Comparison of ENCODE assay signal across 34 cellular contexts in the genomic region with DNA sequence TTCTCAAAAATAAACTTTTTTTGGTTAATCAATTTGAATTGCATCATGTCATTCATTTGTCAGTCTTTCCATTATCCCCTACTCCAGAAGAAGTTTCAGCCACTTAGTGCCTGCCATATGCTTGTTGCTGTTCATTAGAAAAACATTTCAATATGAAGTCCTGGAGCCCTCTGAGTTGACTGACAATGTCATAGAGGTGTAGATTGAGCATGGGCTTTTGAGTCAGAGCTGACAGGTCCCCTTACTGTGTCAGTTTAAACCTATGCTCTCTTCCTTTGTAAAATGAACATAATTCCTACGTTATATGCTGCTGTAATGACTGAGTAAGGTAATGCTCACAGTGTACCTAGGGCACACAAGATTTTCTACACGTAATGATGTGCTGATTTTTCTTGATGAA.
"Had no signal": no experiment of that assay in that cellular context is flagged by ENCODE, and none has a peak within 500 bp of the region (broad histone marks: within the 10 kb centered on the region; RNA-seq: fewer than 3 reads in every experiment).

No MANE protein-coding gene starts in this region.

- DNase-seq: activated effector memory CD4-positive, alpha-beta T cell treated with anti-CD3 and anti-CD28 coated beads, Interleukin-2, amount 50 U/mL, for 16 hours; activated effector memory CD4-positive, alpha-beta T cell treated with Interleukin-2 at 50 U/mL for 16 hours; activated gamma-delta T cell; activated gamma-delta T cell treated with Interleukin-2 at 50 U/mL for 16 hours; activated naive CD4-positive, alpha-beta T cell; activated naive CD4-positive, alpha-beta T cell treated with anti-CD3 and anti-CD28 coated beads for 36 hours; activated naive CD4-positive, alpha-beta T cell treated with anti-CD3 and anti-CD28 coated beads, Interleukin-2, amount 10 ng/mL, durations not matched to agents 7 days and 5 days; activated naive CD4-positive, alpha-beta T cell treated with anti-CD3 and anti-CD28 coated beads, Interleukin-2, amount 50 U/mL, for 16 hours; activated naive CD4-positive, alpha-beta T cell treated with Interleukin-2 at 50 U/mL for 16 hours; activated naive CD8-positive, alpha-beta T cell treated with anti-CD3 and anti-CD28 coated beads for 36 hours; activated naive CD8-positive, alpha-beta T cell treated with anti-CD3 and anti-CD28 coated beads, Interleukin-2, amount 10 ng/mL, durations not matched to agents 7 days and 5 days; activated naive CD8-positive, alpha-beta T cell treated with anti-CD3 and anti-CD28 coated beads, Interleukin-2, amount 50 U/mL, for 24 hours; activated T-cell treated with anti-CD3 and anti-CD28 coated beads, Interleukin-2, amount 50 U/mL, for 1 hour; activated T-cell treated with anti-CD3 and anti-CD28 coated beads, Interleukin-2, amount 50 U/mL, for 24 hours; activated T-cell treated with anti-CD3 and anti-CD28 coated beads, Interleukin-2, amount 50 U/mL, for 4 hours; activated T-cell treated with anti-CD3 and anti-CD28 coated beads, Interleukin-2, amount 50 U/mL, for 48 hours; activated T-cell treated with anti-CD3 and anti-CD28 coated beads, Interleukin-2, amount 50 U/mL, for 72 hours; adrenal gland; amniotic stem cell; amygdala; anterior cingulate cortex; aorta; body of pancreas; brain microvascular endothelial cell; caudate nucleus; central memory CD4-positive, alpha-beta T cell; cerebellar nuclear complex had no signal

- H3K27ac ChIP-seq: adrenal gland, ascending aorta, brain microvascular endothelial cell, cardiac muscle cell had no signal

- H3K4me3 ChIP-seq: adrenal gland, ascending aorta, body of pancreas, breast epithelium, cardiac muscle cell had no signal

- H3K36me3 ChIP-seq: adrenal gland, ascending aorta, brain microvascular endothelial cell, breast epithelium, cardiac muscle cell had no signal

- FAIRE-seq: astrocyte, bronchial epithelial cell had no signal

- ATAC-seq: activated naive CD4-positive, alpha-beta T cell treated with anti-CD3 and anti-CD28 coated beads, Interleukin-2, amount 50 U/mL, for 72 hours; activated naive CD8-positive, alpha-beta T cell treated with anti-CD3 and anti-CD28 coated beads, Interleukin-2, amount 50 U/mL, for 24 hours; activated T-cell treated with anti-CD3 and anti-CD28 coated beads, Interleukin-2, amount 50 U/mL, for 4 hours; activated T-cell treated with anti-CD3 and anti-CD28 coated beads, Interleukin-2, amount 50 U/mL, for 72 hours; activated T-helper 17 cell treated with anti-CD3 and anti-CD28 coated beads, Interleukin-2, amount 50 U/mL, for 72 hours; body of pancreas had no signal

- H3K9me3 ChIP-seq: adrenal gland, ascending aorta, body of pancreas, breast epithelium had no signal

- H3K27me3 ChIP-seq: adrenal gland, ascending aorta, body of pancreas, brain microvascular endothelial cell, breast epithelium, cardiac muscle cell had no signal

- H3K4me1 ChIP-seq: adrenal gland, ascending aorta, breast epithelium had no signal
